ENCODE assay signal across 1 cellular context in the genomic region with DNA sequence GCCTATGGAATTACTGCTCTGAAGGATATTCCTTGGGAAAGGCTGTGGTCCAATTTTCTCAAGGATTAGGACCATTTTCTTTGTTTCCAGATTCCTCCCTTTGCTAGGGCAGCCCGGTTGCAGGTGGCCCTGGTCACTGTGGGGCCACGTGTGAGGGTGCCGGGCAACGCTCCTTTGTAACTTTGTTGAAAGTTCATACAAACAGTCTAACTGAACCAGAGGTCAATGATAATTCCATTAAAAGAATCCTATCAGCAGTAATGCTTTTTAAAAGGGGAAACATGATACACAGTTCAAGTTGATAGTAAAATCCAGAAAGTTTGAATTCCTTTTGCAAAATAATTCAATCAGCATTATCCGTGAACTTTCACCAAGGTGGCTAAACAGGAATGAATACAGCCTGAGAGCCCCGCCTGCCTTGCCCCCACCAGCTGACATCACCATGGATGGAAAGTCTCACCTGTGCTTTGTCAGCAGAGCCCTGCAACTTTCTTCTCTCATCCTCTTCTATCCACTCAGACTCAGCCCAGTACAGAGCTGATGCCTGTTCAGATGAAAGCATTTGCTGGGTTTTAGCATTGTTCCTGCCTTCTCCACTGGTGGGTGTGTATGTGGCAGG.
TF ChIP-seq lines count a peak whose summit lies in the region.

No MANE protein-coding gene starts in this region.

TF ChIP-seq in H1, 55 proteins besides CTCF, POLR2A, EP300 and RAD21 (continued from another document):
- TF ChIP-seq CBX8 (IDR thresholded peaks at IDR 0.05; ENCODE audit: borderline replicate concordance, low read depth, low read length) (no peak), CEBPB (IDR thresholded peaks at IDR 0.05; ENCODE audit: low read depth, low read length) (no peak), CTBP2 (IDR thresholded peaks at IDR 0.05; ENCODE audit: borderline replicate concordance, insufficient read depth, insufficient read length, low read length) (no peak), KDM5A (IDR thresholded peaks at IDR 0.05; ENCODE audit: low read length) (no peak)
- TF ChIP-seq, protein P1, sequence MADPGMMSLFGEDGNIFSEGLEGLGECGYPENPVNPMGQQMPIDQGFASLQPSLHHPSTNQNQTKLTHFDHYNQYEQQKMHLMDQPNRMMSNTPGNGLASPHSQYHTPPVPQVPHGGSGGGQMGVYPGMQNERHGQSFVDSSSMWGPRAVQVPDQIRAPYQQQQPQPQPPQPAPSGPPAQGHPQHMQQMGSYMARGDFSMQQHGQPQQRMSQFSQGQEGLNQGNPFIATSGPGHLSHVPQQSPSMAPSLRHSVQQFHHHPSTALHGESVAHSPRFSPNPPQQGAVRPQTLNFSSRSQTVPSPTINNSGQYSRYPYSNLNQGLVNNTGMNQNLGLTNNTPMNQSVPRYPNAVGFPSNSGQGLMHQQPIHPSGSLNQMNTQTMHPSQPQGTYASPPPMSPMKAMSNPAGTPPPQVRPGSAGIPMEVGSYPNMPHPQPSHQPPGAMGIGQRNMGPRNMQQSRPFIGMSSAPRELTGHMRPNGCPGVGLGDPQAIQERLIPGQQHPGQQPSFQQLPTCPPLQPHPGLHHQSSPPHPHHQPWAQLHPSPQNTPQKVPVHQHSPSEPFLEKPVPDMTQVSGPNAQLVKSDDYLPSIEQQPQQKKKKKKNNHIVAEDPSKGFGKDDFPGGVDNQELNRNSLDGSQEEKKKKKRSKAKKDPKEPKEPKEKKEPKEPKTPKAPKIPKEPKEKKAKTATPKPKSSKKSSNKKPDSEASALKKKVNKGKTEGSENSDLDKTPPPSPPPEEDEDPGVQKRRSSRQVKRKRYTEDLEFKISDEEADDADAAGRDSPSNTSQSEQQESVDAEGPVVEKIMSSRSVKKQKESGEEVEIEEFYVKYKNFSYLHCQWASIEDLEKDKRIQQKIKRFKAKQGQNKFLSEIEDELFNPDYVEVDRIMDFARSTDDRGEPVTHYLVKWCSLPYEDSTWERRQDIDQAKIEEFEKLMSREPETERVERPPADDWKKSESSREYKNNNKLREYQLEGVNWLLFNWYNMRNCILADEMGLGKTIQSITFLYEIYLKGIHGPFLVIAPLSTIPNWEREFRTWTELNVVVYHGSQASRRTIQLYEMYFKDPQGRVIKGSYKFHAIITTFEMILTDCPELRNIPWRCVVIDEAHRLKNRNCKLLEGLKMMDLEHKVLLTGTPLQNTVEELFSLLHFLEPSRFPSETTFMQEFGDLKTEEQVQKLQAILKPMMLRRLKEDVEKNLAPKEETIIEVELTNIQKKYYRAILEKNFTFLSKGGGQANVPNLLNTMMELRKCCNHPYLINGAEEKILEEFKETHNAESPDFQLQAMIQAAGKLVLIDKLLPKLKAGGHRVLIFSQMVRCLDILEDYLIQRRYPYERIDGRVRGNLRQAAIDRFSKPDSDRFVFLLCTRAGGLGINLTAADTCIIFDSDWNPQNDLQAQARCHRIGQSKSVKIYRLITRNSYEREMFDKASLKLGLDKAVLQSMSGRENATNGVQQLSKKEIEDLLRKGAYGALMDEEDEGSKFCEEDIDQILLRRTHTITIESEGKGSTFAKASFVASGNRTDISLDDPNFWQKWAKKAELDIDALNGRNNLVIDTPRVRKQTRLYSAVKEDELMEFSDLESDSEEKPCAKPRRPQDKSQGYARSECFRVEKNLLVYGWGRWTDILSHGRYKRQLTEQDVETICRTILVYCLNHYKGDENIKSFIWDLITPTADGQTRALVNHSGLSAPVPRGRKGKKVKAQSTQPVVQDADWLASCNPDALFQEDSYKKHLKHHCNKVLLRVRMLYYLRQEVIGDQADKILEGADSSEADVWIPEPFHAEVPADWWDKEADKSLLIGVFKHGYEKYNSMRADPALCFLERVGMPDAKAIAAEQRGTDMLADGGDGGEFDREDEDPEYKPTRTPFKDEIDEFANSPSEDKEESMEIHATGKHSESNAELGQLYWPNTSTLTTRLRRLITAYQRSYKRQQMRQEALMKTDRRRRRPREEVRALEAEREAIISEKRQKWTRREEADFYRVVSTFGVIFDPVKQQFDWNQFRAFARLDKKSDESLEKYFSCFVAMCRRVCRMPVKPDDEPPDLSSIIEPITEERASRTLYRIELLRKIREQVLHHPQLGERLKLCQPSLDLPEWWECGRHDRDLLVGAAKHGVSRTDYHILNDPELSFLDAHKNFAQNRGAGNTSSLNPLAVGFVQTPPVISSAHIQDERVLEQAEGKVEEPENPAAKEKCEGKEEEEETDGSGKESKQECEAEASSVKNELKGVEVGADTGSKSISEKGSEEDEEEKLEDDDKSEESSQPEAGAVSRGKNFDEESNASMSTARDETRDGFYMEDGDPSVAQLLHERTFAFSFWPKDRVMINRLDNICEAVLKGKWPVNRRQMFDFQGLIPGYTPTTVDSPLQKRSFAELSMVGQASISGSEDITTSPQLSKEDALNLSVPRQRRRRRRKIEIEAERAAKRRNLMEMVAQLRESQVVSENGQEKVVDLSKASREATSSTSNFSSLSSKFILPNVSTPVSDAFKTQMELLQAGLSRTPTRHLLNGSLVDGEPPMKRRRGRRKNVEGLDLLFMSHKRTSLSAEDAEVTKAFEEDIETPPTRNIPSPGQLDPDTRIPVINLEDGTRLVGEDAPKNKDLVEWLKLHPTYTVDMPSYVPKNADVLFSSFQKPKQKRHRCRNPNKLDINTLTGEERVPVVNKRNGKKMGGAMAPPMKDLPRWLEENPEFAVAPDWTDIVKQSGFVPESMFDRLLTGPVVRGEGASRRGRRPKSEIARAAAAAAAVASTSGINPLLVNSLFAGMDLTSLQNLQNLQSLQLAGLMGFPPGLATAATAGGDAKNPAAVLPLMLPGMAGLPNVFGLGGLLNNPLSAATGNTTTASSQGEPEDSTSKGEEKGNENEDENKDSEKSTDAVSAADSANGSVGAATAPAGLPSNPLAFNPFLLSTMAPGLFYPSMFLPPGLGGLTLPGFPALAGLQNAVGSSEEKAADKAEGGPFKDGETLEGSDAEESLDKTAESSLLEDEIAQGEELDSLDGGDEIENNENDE (IDR thresholded peaks at IDR 0.05; ENCODE audit: insufficient replicate concordance, low read length) = no peak
